In genomic region chr13:109419896-109420295, GRCh38 we compare ENCODE assay signal across 23 cellular contexts.
A peak's percentile ranks its signal among the peaks of the same experiment; 100 is the strongest.
DNase-seq lines count a peak whose midpoint lies in the region; ATAC-seq, FAIRE-seq and TF ChIP-seq lines count a peak whose summit lies in the region.
"Had no signal": no experiment of that assay in that cellular context is flagged by ENCODE, and none has a peak within 500 bp of the region (broad histone marks: within the 10 kb centered on the region; RNA-seq: fewer than 3 reads in every experiment).

No MANE protein-coding gene starts in this region.

- H3K27ac ChIP-seq in mammary epithelial cell (ENCODE audit: insufficient read depth, low read depth, low read length) (no peak overlapping the region), breast epithelium (no peak overlapping the region), epithelial cell of prostate (no peak overlapping the region)
- H3K27ac ChIP-seq: 22Rv1; A549; BLaER1 treated with 17β-estradiol and CSF1 and Interleukin-3, amounts not matched to agents 10 nM and 100 nM; C4-2B had no signal

- dilution Hi-C loops in mammary epithelial cell (cut with HindIII; ENCODE audit: low sequenced_read_pairs), result no loop called here

- FAIRE-seq in bronchial epithelial cell (lab: Jason Lieb, UNC), result no peak
- FAIRE-seq: A549, D721Med, G401.6, GM12891, GM19239 had no signal

- H3K27me3 ChIP-seq in mammary epithelial cell (ENCODE audit: insufficient read depth, low read length) (no peaks in the 10 kb centered on the region), breast epithelium (no peaks in the 10 kb centered on the region), bronchial epithelial cell (ENCODE audit: control insufficient read depth, insufficient read depth, low read length) (no peaks in the 10 kb centered on the region)
- H3K27me3 ChIP-seq: BLaER1 treated with 17β-estradiol and CSF1 and Interleukin-3, amounts not matched to agents 10 nM and 100 nM had no signal

- no peak overlapping the region for H3K4me2 ChIP-seq in mammary epithelial cell (ENCODE audit: insufficient read depth, low read depth, low read length)
- H3K4me2 ChIP-seq: A549; BLaER1 treated with 17β-estradiol and CSF1 and Interleukin-3, amounts not matched to agents 10 nM and 100 nM had no signal

- H4K20me1 ChIP-seq in mammary epithelial cell (ENCODE audit: insufficient read depth, low read length), result no peaks in the 10 kb centered on the region
- H4K20me1 ChIP-seq: BLaER1 treated with 17β-estradiol and CSF1 and Interleukin-3, amounts not matched to agents 10 nM and 100 nM had no signal

- H3K79me2 ChIP-seq in mammary epithelial cell (ENCODE audit: insufficient read depth, low read length), result no peaks in the 10 kb centered on the region

- H3K4me1 ChIP-seq in mammary epithelial cell (ENCODE audit: insufficient read depth, low read length) (no peaks in the 10 kb centered on the region), breast epithelium (no peaks in the 10 kb centered on the region)
- H3K4me1 ChIP-seq: A549, Caco-2 had no signal

- DNase-seq in mammary epithelial cell (peak; percentile 51), breast epithelium (ENCODE audit: low spot score in 2 of 2) (no peak), bronchial epithelial cell (ENCODE audit: low read depth) (peak; percentile 72), epithelial cell of prostate (ENCODE audit: low read depth, low spot score) (peak; percentile 22), natural killer cell (no peak)
- DNase-seq: AML-193; Caco-2; Calu3; CD4-positive, alpha-beta T cell; CD8-positive, alpha-beta T cell; DMS79 treated with DMSO at 0.1 percent for 48 hours; GF-D8 had no signal

- in situ Hi-C loops in mammary epithelial cell (cut with MboI; ENCODE audit: low sequenced_read_pairs in 2 of 2), result no loop called here

- H3K4me3 ChIP-seq in mammary epithelial cell (replicated peaks in 1 of 3; ENCODE audit: insufficient read depth in 1 of 3, low read depth in 2 of 3, low read length in 3 of 3) (no peak overlapping the region), breast epithelium (no peak overlapping the region), bronchial epithelial cell (ENCODE audit: low read depth, low read length) (no peak overlapping the region)
- H3K4me3 ChIP-seq: A549; BLaER1 treated with 17β-estradiol and CSF1 and Interleukin-3, amounts not matched to agents 10 nM and 100 nM had no signal

- TF ChIP-seq POLR2A in breast epithelium (IDR thresholded peaks at IDR 0.05), result no peak

- H3K27me3 Mint-ChIP-seq in natural killer cell (ENCODE audit: low read depth in 2 of 2), result peaks cover 7 to 10% of the 10 kb centered on the region in 2 donors
- H3K27me3 Mint-ChIP-seq: B cell had no signal

- BruUV-seq in mammary epithelial cell (replicated peaks; lab: Mats Ljungman, UMichigan), result no TSS peak

- H3K36me3 ChIP-seq in mammary epithelial cell (ENCODE audit: insufficient read depth, low read length), result no peaks in the 10 kb centered on the region
- no peaks in the 10 kb centered on the region for H3K36me3 ChIP-seq in breast epithelium
- H3K36me3 ChIP-seq in bronchial epithelial cell (ENCODE audit: control insufficient read depth, insufficient read depth, low read length), result no peaks in the 10 kb centered on the region
- H3K36me3 ChIP-seq: BLaER1 treated with 17β-estradiol and CSF1 and Interleukin-3, amounts not matched to agents 10 nM and 100 nM had no signal

- no peak overlapping the region for H2AFZ ChIP-seq in mammary epithelial cell (ENCODE audit: low read depth, low read length)

- CTCF ChIA-PET in mammary epithelial cell (lab: Charles Lee; ENCODE audit: low non-redundant PET), result no interaction called here

- H3K27ac Mint-ChIP-seq in natural killer cell, result no peak overlapping the region
- H3K27ac Mint-ChIP-seq: B cell; CD4-positive, alpha-beta T cell; CD8-positive, alpha-beta T cell had no signal

- H3K9me3 Mint-ChIP-seq in natural killer cell, result peaks cover 0 to 2% of the 10 kb centered on the region in 2 donors
- H3K9me3 Mint-ChIP-seq: CD4-positive, alpha-beta T cell; CD8-positive, alpha-beta T cell had no signal

- H3K9ac ChIP-seq in mammary epithelial cell (ENCODE audit: insufficient read depth, low read length), result no peak overlapping the region
- H3K9ac ChIP-seq: BLaER1 treated with 17β-estradiol and CSF1 and Interleukin-3, amounts not matched to agents 10 nM and 100 nM had no signal

- no peaks in the 10 kb centered on the region for H3K36me3 Mint-ChIP-seq in natural killer cell
- H3K36me3 Mint-ChIP-seq: CD8-positive, alpha-beta T cell had no signal

- TF ChIP-seq CTCF in mammary epithelial cell (conservative IDR thresholded peaks at IDR 0.05 in 1 of 2, IDR thresholded peaks at IDR 0.05 in 1 of 2; ENCODE audit: extremely low read depth in 1 of 2, insufficient read depth in 1 of 2, low read depth in 1 of 2, low read length in 2 of 2) (no peak), breast epithelium (IDR thresholded peaks at IDR 0.05) (no peak), bronchial epithelial cell (IDR thresholded peaks at IDR 0.05; ENCODE audit: insufficient read depth, low read length, severe bottlenecking) (no peak), natural killer cell (IDR thresholded peaks at IDR 0.05) (no peak)

- H3K9me3 ChIP-seq in mammary epithelial cell (replicated peaks; ENCODE audit: insufficient read depth, low read length) (no peaks in the 10 kb centered on the region), breast epithelium (no peaks in the 10 kb centered on the region)
- H3K9me3 ChIP-seq: A549, Caco-2 had no signal

- no peak for ATAC-seq in HG02610 (IDR thresholded peaks at IDR 0.05; ENCODE audit: unreplicated experiment)
- no peak for ATAC-seq in GM19324 (IDR thresholded peaks at IDR 0.05; ENCODE audit: low FRiP score, unreplicated experiment)
- ATAC-seq in natural killer cell, result no peak
- ATAC-seq: A549; CD8-positive, alpha-beta T cell had no signal

- intact Hi-C loops in mammary epithelial cell (cut with micrococcal nuclease) (no loop called here), breast epithelium (cut with DNase I; ENCODE audit: low total_unique reads) (no loop called here), natural killer cell (cut with micrococcal nuclease) (no loop called here)

- 63% methylated on average over 4 of the region's 4 CpGs for WGBS in mammary epithelial cell (ENCODE audit: low coverage, missing lambda C conversion rate)

- peaks cover 5 to 6% of the 10 kb centered on the region in 2 donors for H3K4me1 Mint-ChIP-seq in natural killer cell
- H3K4me1 Mint-ChIP-seq: B cell had no signal

- no peak overlapping the region for H3K4me3 Mint-ChIP-seq in natural killer cell
- H3K4me3 Mint-ChIP-seq: B cell; CD4-positive, alpha-beta T cell; CD8-positive, alpha-beta T cell had no signal

Comparison
In these comparisons a context has a peak if more than half of its experiments do, and no peak if none do; other contexts are left out.
1. DNase-seq: peak in mammary epithelial cell (single experiment), bronchial epithelial cell (single experiment) and epithelial cell of prostate (single experiment); none in breast epithelium (0 of 2) and natural killer cell (single experiment).